ENCODE assay signal across 21 cellular contexts in the genomic region with DNA sequence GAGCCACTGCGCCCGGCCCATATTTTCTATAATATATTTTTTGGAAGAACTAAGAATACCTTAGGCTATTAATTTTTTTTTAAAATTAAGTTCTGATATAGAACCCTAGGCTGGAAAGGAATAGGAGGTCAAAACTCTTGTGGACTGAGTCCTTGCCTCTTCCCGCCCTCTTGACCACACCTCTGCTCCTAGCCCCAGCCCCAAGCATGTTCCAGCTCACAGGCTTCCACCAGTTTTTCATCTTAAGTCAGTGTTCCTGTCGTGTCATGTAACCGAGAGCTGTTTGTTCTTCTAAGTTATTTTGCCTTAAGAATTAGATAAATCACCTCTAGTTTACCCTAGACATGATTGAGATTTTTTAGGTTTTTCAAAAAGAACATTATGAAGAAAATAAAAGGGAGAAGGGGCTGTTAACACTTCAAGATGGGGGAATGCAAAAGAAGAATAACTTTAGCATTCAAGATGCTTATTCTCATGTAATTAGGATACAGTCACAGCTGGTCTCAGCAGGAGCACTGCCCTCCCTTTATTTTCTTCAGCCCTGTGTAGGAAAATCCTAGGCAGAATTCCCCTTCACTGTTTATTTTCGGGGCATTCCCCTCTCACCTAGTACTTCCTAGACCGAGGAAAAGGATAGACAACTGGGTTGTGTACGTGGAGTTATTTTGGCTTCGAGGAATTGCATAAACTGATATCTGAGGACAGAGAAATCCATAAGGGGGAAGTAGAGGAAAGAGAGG.
DNase-seq lines count a peak whose midpoint lies in the region; ATAC-seq and TF ChIP-seq lines count a peak whose summit lies in the region.
"Had no signal": no experiment of that assay in that cellular context is flagged by ENCODE, and none has a peak within 500 bp of the region (broad histone marks: within the 10 kb centered on the region; RNA-seq: fewer than 3 reads in every experiment).

No MANE protein-coding gene starts in this region.

- H3K4me1 ChIP-seq in gastroesophageal sphincter (peaks cover 21 to 58% (median 23%) of the 10 kb centered on the region in 3 donors), tibial artery (peaks cover 0 to 77% (median 27%) of the 10 kb centered on the region in 4 donors)
- no peaks in the 10 kb centered on the region for H3K4me1 ChIP-seq in CD8-positive, alpha-beta T cell (ENCODE audit: insufficient read depth, low read length)

- H3K9me3 ChIP-seq in gastroesophageal sphincter (no peaks in the 10 kb centered on the region), tibial artery (no peaks in the 10 kb centered on the region)
- H3K9me3 ChIP-seq in CD8-positive, alpha-beta T cell (ENCODE audit: low read length) = no peaks in the 10 kb centered on the region
- H3K9me3 ChIP-seq: tibial nerve had no signal

- H3K9me3 Mint-ChIP-seq in nephron (no peaks in the 10 kb centered on the region), CD14-positive monocyte (peaks cover 0 to 3% (median 0%) of the 10 kb centered on the region in 7 donors)
- no peaks in the 10 kb centered on the region for H3K9me3 Mint-ChIP-seq in CD8-positive, alpha-beta T cell
- H3K9me3 Mint-ChIP-seq: natural killer cell had no signal

- no peak for TF ChIP-seq CTCF in gastroesophageal sphincter (IDR thresholded peaks at IDR 0.05)
- no peak for TF ChIP-seq CTCF in nephron (IDR thresholded peaks at IDR 0.05; ENCODE audit: unreplicated experiment in 3 of 3)
- no peak for TF ChIP-seq CTCF in tibial artery (IDR thresholded peaks at IDR 0.05)
- TF ChIP-seq CTCF in CD14-positive monocyte (IDR thresholded peaks at IDR 0.05) = no peak
- TF ChIP-seq CTCF in CD8-positive, alpha-beta T cell (IDR thresholded peaks at IDR 0.05) = no peak

- H3K36me3 Mint-ChIP-seq in nephron (ENCODE audit: low read depth) = peaks cover 4% of the 10 kb centered on the region
- H3K36me3 Mint-ChIP-seq in CD14-positive monocyte = peaks cover 0 to 3% of the 10 kb centered on the region in 2 donors
- H3K36me3 Mint-ChIP-seq in CD8-positive, alpha-beta T cell = peaks cover 8% of the 10 kb centered on the region
- H3K36me3 Mint-ChIP-seq: natural killer cell had no signal

- no peak overlapping the region for H3K4me3 Mint-ChIP-seq in nephron
- H3K4me3 Mint-ChIP-seq in CD14-positive monocyte = no peak overlapping the region
- no peak overlapping the region for H3K4me3 Mint-ChIP-seq in CD8-positive, alpha-beta T cell
- H3K4me3 Mint-ChIP-seq: activated CD8-positive, alpha-beta memory T cell treated with anti-CD3 and anti-CD28 coated beads, Interleukin-2, amount 10 ng/mL, durations not matched to agents 7 days and 5 days; activated naive CD8-positive, alpha-beta T cell treated with anti-CD3 and anti-CD28 coated beads, Interleukin-2, amount 50 U/mL, for 24 hours; activated T-helper 17 cell treated with anti-CD3 and anti-CD28 coated beads, Interleukin-2, amount 50 U/mL, for 72 hours; natural killer cell had no signal

- H3K27ac Mint-ChIP-seq in nephron (peak overlapping the region in 2 of 3 experiments; percentile 2 to 22), CD14-positive monocyte (peak overlapping the region in 1 of 7 donors; percentile 63)
- H3K27ac Mint-ChIP-seq in CD8-positive, alpha-beta T cell = no peak overlapping the region
- H3K27ac Mint-ChIP-seq: activated CD8-positive, alpha-beta memory T cell treated with anti-CD3 and anti-CD28 coated beads, Interleukin-2, amount 10 ng/mL, durations not matched to agents 7 days and 5 days; activated naive CD8-positive, alpha-beta T cell treated with anti-CD3 and anti-CD28 coated beads, Interleukin-2, amount 50 U/mL, for 24 hours; activated T-helper 17 cell treated with anti-CD3 and anti-CD28 coated beads, Interleukin-2, amount 50 U/mL, for 72 hours; natural killer cell; progenitor cell of endocrine pancreas had no signal

- TF ChIP-seq POLR2A in gastroesophageal sphincter (IDR thresholded peaks at IDR 0.05) = no peak

- DNase-seq in NCI-H69 (lab: John Stamatoyannopoulos, UW) (peak; percentile 16), tibial artery (no peak), CD14-positive monocyte (ENCODE audit: low spot score) (no peak)
- DNase-seq in stimulated activated CD4-positive, alpha-beta T cell treated with anti-CD3 and anti-CD28 coated beads, Interleukin-15, amount 100 ng/mL, for 24 hours = no peak
- no peak for DNase-seq in CD8-positive, alpha-beta T cell
- DNase-seq: activated CD4-positive, alpha-beta T cell treated with anti-CD3 and anti-CD28 coated beads for 48 hours; activated CD8-positive, alpha-beta memory T cell treated with anti-CD3 and anti-CD28 coated beads, Interleukin-2, amount 10 ng/mL, durations not matched to agents 7 days and 5 days; activated naive CD8-positive, alpha-beta T cell treated with anti-CD3 and anti-CD28 coated beads, Interleukin-2, amount 50 U/mL, for 24 hours; AML-193; COR-L47; Karpas-422; natural killer cell; NCI-H1048; NCI-H2081; NCI-H510A treated with DMSO at 0.1 percent for 48 hours had no signal

- H3K27me3 Mint-ChIP-seq in nephron (ENCODE audit: low read depth) (no peaks in the 10 kb centered on the region), CD14-positive monocyte (ENCODE audit: low read depth in 3 of 3) (no peaks in the 10 kb centered on the region)
- H3K27me3 Mint-ChIP-seq in CD8-positive, alpha-beta T cell (ENCODE audit: low read depth) = no peaks in the 10 kb centered on the region
- H3K27me3 Mint-ChIP-seq: activated CD8-positive, alpha-beta memory T cell treated with anti-CD3 and anti-CD28 coated beads, Interleukin-2, amount 10 ng/mL, durations not matched to agents 7 days and 5 days; activated naive CD8-positive, alpha-beta T cell treated with anti-CD3 and anti-CD28 coated beads, Interleukin-2, amount 50 U/mL, for 24 hours; activated T-helper 17 cell treated with anti-CD3 and anti-CD28 coated beads, Interleukin-2, amount 50 U/mL, for 72 hours had no signal

- POLR2A ChIA-PET in CD8-positive, alpha-beta T cell (lab: Charles Lee) = interaction anchor here (1.0 kb wide), 1 partner anchor 11 kb away, joined by 3 read pairs; no protein-coding TSS in a partner anchor

- H3K27me3 ChIP-seq in gastroesophageal sphincter = no peaks in the 10 kb centered on the region
- H3K27me3 ChIP-seq in tibial artery = no peaks in the 10 kb centered on the region
- no peaks in the 10 kb centered on the region for H3K27me3 ChIP-seq in CD8-positive, alpha-beta T cell (ENCODE audit: insufficient read depth, low read length)
- H3K27me3 ChIP-seq: tibial nerve had no signal

- TF ChIP-seq EP300 in gastroesophageal sphincter (IDR thresholded peaks at IDR 0.05) = no peak

- H3K4me3 ChIP-seq in gastroesophageal sphincter (no peak overlapping the region), tibial artery (no peak overlapping the region)
- no peak overlapping the region for H3K4me3 ChIP-seq in CD8-positive, alpha-beta T cell (ENCODE audit: low read depth, low read length)
- H3K4me3 ChIP-seq: tibial nerve had no signal

- H3K4me1 Mint-ChIP-seq in nephron (peaks cover 25% of the 10 kb centered on the region), CD14-positive monocyte (no peaks in the 10 kb centered on the region)
- H3K4me1 Mint-ChIP-seq in CD8-positive, alpha-beta T cell (ENCODE audit: low read depth) = no peaks in the 10 kb centered on the region
- H3K4me1 Mint-ChIP-seq: activated CD8-positive, alpha-beta memory T cell treated with anti-CD3 and anti-CD28 coated beads, Interleukin-2, amount 10 ng/mL, durations not matched to agents 7 days and 5 days; activated naive CD8-positive, alpha-beta T cell treated with anti-CD3 and anti-CD28 coated beads, Interleukin-2, amount 50 U/mL, for 24 hours; natural killer cell had no signal

- intact Hi-C loops in tibial artery (cut with DNase I; ENCODE audit: low total_unique reads) (loop anchor here (2.0 kb wide), 1 partner anchor 55 kb away; no protein-coding TSS in a partner anchor), CD14-positive monocyte (cut with micrococcal nuclease) (no loop called here)
- intact Hi-C loops in CD8-positive, alpha-beta T cell (cut with DNase I, micrococcal nuclease) = no loop called here

- 30 to 55% methylated on average over 7 to 8 of the region's 9 CpGs for WGBS in gastroesophageal sphincter (ENCODE audit: low coverage in 1 of 2), 2 donors

- H3K36me3 ChIP-seq in gastroesophageal sphincter (no peaks in the 10 kb centered on the region), tibial artery (no peaks in the 10 kb centered on the region)
- no peaks in the 10 kb centered on the region for H3K36me3 ChIP-seq in CD8-positive, alpha-beta T cell (ENCODE audit: insufficient read depth, low read length)
- H3K36me3 ChIP-seq: tibial nerve had no signal

- ATAC-seq in gastroesophageal sphincter = no peak
- ATAC-seq in CD8-positive, alpha-beta T cell = no peak
- ATAC-seq: activated CD8-positive, alpha-beta memory T cell treated with anti-CD3 and anti-CD28 coated beads, Interleukin-2, amount 10 ng/mL, durations not matched to agents 7 days and 5 days; activated naive CD8-positive, alpha-beta T cell treated with anti-CD3 and anti-CD28 coated beads, Interleukin-2, amount 50 U/mL, for 24 hours; activated T-helper 17 cell treated with anti-CD3 and anti-CD28 coated beads, Interleukin-2, amount 50 U/mL, for 72 hours; natural killer cell had no signal

- peak overlapping the region; percentile 74 to 84 (median 79) for H3K27ac ChIP-seq in gastroesophageal sphincter
- H3K27ac ChIP-seq in tibial artery = peak overlapping the region; percentile 65 to 72
- H3K27ac ChIP-seq in CD8-positive, alpha-beta T cell (ENCODE audit: low read depth, low read length) = no peak overlapping the region
- H3K27ac ChIP-seq: epithelial cell of prostate had no signal

- CTCF ChIA-PET in CD8-positive, alpha-beta T cell (lab: Charles Lee) = no interaction called here
